ENCODE assay signal across 30 cellular contexts in genomic region chr19:55596304-55596703, GRCh38.
"Had no signal": no experiment of that assay in that cellular context is flagged by ENCODE, and none has a peak within 500 bp of the region (broad histone marks: within the 10 kb centered on the region; RNA-seq: fewer than 3 reads in every experiment).

No MANE protein-coding gene starts in this region.

- H3K27me3 ChIP-seq: adrenal gland, Peyer's patch, SJSA1 had no signal

- H3K9me3 ChIP-seq: adrenal gland, Peyer's patch, SJSA1, SK-N-SH had no signal

- H3K27ac ChIP-seq: adrenal gland, Peyer's patch, SJSA1 had no signal

- H3K4me3 Mint-ChIP-seq: activated CD4-positive, alpha-beta memory T cell treated with anti-CD3 and anti-CD28 coated beads for 36 hours; activated CD4-positive, alpha-beta T cell treated with anti-CD3 and anti-CD28 coated beads, Interleukin-2, amount 10 ng/mL, durations not matched to agents 7 days and 5 days; activated T-helper 17 cell treated with anti-CD3 and anti-CD28 coated beads, Interleukin-2, amount 50 U/mL, for 72 hours; T-helper 1 cell treated with Interleukin-12 subunit alpha and Interleukin-12 subunit beta and Interleukin-4 antibody, amounts not matched to agents 30 μg/mL and 1 μg/mL, for 36 hours; T-helper 2 cell treated with Interferon-gamma antibody and Interleukin-4, amounts not matched to agents 5 μg/mL and 100 μg/mL, for 36 hours had no signal

- H3K27ac Mint-ChIP-seq: activated CD4-positive, alpha-beta memory T cell treated with anti-CD3 and anti-CD28 coated beads for 36 hours; activated CD4-positive, alpha-beta T cell treated with anti-CD3 and anti-CD28 coated beads, Interleukin-2, amount 10 ng/mL, durations not matched to agents 7 days and 5 days; activated T-helper 17 cell treated with anti-CD3 and anti-CD28 coated beads, Interleukin-2, amount 50 U/mL, for 72 hours; T-helper 1 cell treated with Interleukin-12 subunit alpha and Interleukin-12 subunit beta and Interleukin-4 antibody, amounts not matched to agents 30 μg/mL and 1 μg/mL, for 36 hours; T-helper 2 cell treated with Interferon-gamma antibody and Interleukin-4, amounts not matched to agents 5 μg/mL and 100 μg/mL, for 36 hours had no signal

- ATAC-seq: activated T-helper 17 cell treated with anti-CD3 and anti-CD28 coated beads, Interleukin-2, amount 50 U/mL, for 72 hours; PC-3 had no signal

- H3K4me3 ChIP-seq: adrenal gland, Peyer's patch, SJSA1 had no signal

- H3K27me3 Mint-ChIP-seq: activated CD4-positive, alpha-beta memory T cell treated with anti-CD3 and anti-CD28 coated beads for 36 hours; activated CD4-positive, alpha-beta T cell treated with anti-CD3 and anti-CD28 coated beads, Interleukin-2, amount 10 ng/mL, durations not matched to agents 7 days and 5 days; activated T-helper 17 cell treated with anti-CD3 and anti-CD28 coated beads, Interleukin-2, amount 50 U/mL, for 72 hours had no signal

- H3K9me3 Mint-ChIP-seq: activated CD4-positive, alpha-beta memory T cell treated with anti-CD3 and anti-CD28 coated beads for 36 hours; activated T-helper 17 cell treated with anti-CD3 and anti-CD28 coated beads, Interleukin-2, amount 50 U/mL, for 72 hours; T-helper 1 cell treated with Interleukin-12 subunit alpha and Interleukin-12 subunit beta and Interleukin-4 antibody, amounts not matched to agents 30 μg/mL and 1 μg/mL, for 36 hours; T-helper 2 cell treated with Interferon-gamma antibody and Interleukin-4, amounts not matched to agents 5 μg/mL and 100 μg/mL, for 36 hours had no signal

- DNase-seq: activated CD4-positive, alpha-beta memory T cell treated with anti-CD3 and anti-CD28 coated beads for 36 hours; activated CD4-positive, alpha-beta T cell treated with anti-CD3 and anti-CD28 coated beads, Interleukin-2, amount 10 ng/mL, durations not matched to agents 7 days and 5 days; activated CD8-positive, alpha-beta memory T cell treated with anti-CD3 and anti-CD28 coated beads, Interleukin-2, amount 50 U/mL, for 4 hours; activated effector memory CD4-positive, alpha-beta T cell treated with anti-CD3 and anti-CD28 coated beads, Interleukin-2, amount 50 U/mL, for 16 hours; activated naive CD4-positive, alpha-beta T cell; activated naive CD4-positive, alpha-beta T cell treated with anti-CD3 and anti-CD28 coated beads, Interleukin-2, amount 50 U/mL, for 16 hours; activated T-cell treated with anti-CD3 and anti-CD28 coated beads, Interleukin-2, amount 50 U/mL, for 48 hours; adrenal gland; caudate nucleus; Karpas-422; KBM-7; NCI-H1048; NCI-H1436 treated with DMSO at 0.1 percent for 48 hours; NCI-H1694 treated with DMSO at 0.1 percent for 48 hours; NCI-H2029 treated with DMSO at 0.1 percent for 48 hours; NCI-H2107; NCI-H2171; NCI-H510A; NCI-H526; NCI-H748 treated with DMSO at 0.1 percent for 48 hours; NK-92 treated with Interleukin-12 subunit alpha and Interleukin-12 subunit beta, amount 100 ng/mL, for 24 hours; PC-3; Peyer's patch; RPMI8226; SHP77 treated with DMSO at 0.1 percent for 48 hours had no signal
